In genomic region chr5:160011471-160011870, GRCh38 we compare ENCODE assay signal across 15 cellular contexts. TPM values are rescaled to one million over a fixed set of nuclear protein-coding genes. Genes with fewer than 3 reads are reported as not detected.
DNase-seq lines count a peak whose midpoint lies in the region; ATAC-seq and TF ChIP-seq lines count a peak whose summit lies in the region.
"Had no signal": no experiment of that assay in that cellular context is flagged by ENCODE, and none has a peak within 500 bp of the region (broad histone marks: within the 10 kb centered on the region; RNA-seq: fewer than 3 reads in every experiment).

No MANE protein-coding gene starts in this region.

- H3K4me3 Mint-ChIP-seq in activated naive CD4-positive, alpha-beta T cell treated with anti-CD3 and anti-CD28 coated beads, Interleukin-2, amount 50 U/mL, for 24 hours = peak overlapping the region; percentile 95
- no peak overlapping the region for H3K4me3 Mint-ChIP-seq in activated naive CD4-positive, alpha-beta T cell treated with anti-CD3 and anti-CD28 coated beads, Interleukin-2, amount 10 ng/mL, durations not matched to agents 7 days and 5 days
- H3K4me3 Mint-ChIP-seq in type B pancreatic cell = peak overlapping the region; percentile 98

- H4K20me1 ChIP-seq in PC-9 (ENCODE audit: insufficient read depth) (peaks cover 8% of the 10 kb centered on the region; the same call in 1 of the 2 replicates), hepatocyte (ENCODE audit: insufficient read depth, poor library complexity, severe bottlenecking) (no peaks in the 10 kb centered on the region)

- peaks cover 28% of the 10 kb centered on the region for H3K4me1 Mint-ChIP-seq in activated naive CD4-positive, alpha-beta T cell treated with anti-CD3 and anti-CD28 coated beads, Interleukin-2, amount 50 U/mL, for 24 hours
- peaks cover 26% of the 10 kb centered on the region for H3K4me1 Mint-ChIP-seq in activated naive CD4-positive, alpha-beta T cell treated with anti-CD3 and anti-CD28 coated beads, Interleukin-2, amount 10 ng/mL, durations not matched to agents 7 days and 5 days
- peaks cover 16% of the 10 kb centered on the region for H3K4me1 Mint-ChIP-seq in type B pancreatic cell (ENCODE audit: unreplicated experiment)

- no peak for TF ChIP-seq CTCF in PC-9 (conservative IDR thresholded peaks at IDR 0.05)
- no peak for TF ChIP-seq CTCF in hepatocyte (IDR thresholded peaks at IDR 0.05; ENCODE audit: poor library complexity)
- no peak for TF ChIP-seq CTCF in type B pancreatic cell (conservative IDR thresholded peaks at IDR 0.05)

- peak overlapping the region; percentile 99 for H3K4me2 ChIP-seq in PC-9
- peak overlapping the region; percentile 97 for H3K4me2 ChIP-seq in hepatocyte

- peaks cover 35% of the 10 kb centered on the region for H3K79me2 ChIP-seq in PC-9 (ENCODE audit: low read depth)
- peaks cover 54% of the 10 kb centered on the region for H3K79me2 ChIP-seq in hepatocyte

- peaks cover 6% of the 10 kb centered on the region for H3K36me3 Mint-ChIP-seq in activated naive CD4-positive, alpha-beta T cell treated with anti-CD3 and anti-CD28 coated beads, Interleukin-2, amount 50 U/mL, for 24 hours
- H3K36me3 Mint-ChIP-seq in activated naive CD4-positive, alpha-beta T cell treated with anti-CD3 and anti-CD28 coated beads, Interleukin-2, amount 10 ng/mL, durations not matched to agents 7 days and 5 days = peaks cover 15% of the 10 kb centered on the region
- peaks cover 4% of the 10 kb centered on the region for H3K36me3 Mint-ChIP-seq in type B pancreatic cell

- H3K36me3 ChIP-seq in PC-9 (ENCODE audit: low read depth) (0 out of 2 replicates have a peak, but pooled peaks cover 32% of the 10 kb centered on the region), hepatocyte (replicated peaks; ENCODE audit: insufficient read depth, low read depth) (no peaks in the 10 kb centered on the region)

- DNase-seq in activated naive CD4-positive, alpha-beta T cell treated with anti-CD3 and anti-CD28 coated beads, Interleukin-2, amount 10 ng/mL, durations not matched to agents 7 days and 5 days = no peak
- DNase-seq in PC-9 = peak in 1 of 2 experiments; percentile 35
- DNase-seq in hepatocyte (ENCODE audit: low spot score) = no peak
- DNase-seq in type B pancreatic cell (ENCODE audit: extremely low spot score, unreplicated experiment) = no peak
- no peak for DNase-seq in HuH-7.5 (ENCODE audit: low spot score)
- no peak for DNase-seq in NCI-H345 (lab: John Stamatoyannopoulos, UW)
- DNase-seq: effector CD4-positive, alpha-beta T cell; KBM-7; NCI-H1436; NCI-H226; stomach had no signal

- no peak for ATAC-seq in GM21737 (IDR thresholded peaks at IDR 0.05; ENCODE audit: unreplicated experiment)
- ATAC-seq: activated naive CD4-positive, alpha-beta T cell treated with anti-CD3 and anti-CD28 coated beads, Interleukin-2, amount 50 U/mL, for 72 hours had no signal

- H3F3A ChIP-seq in PC-9 (ENCODE audit: insufficient read depth, low read depth) = peaks cover 3% of the 10 kb centered on the region; the same call in 1 of the 2 replicates

- H3K27ac ChIP-seq in PC-9 (no peak overlapping the region), hepatocyte (no peak overlapping the region)
- H3K27ac ChIP-seq: stomach, VCaP had no signal

- intact Hi-C loops in PC-9 (cut with micrococcal nuclease; ENCODE audit: unreplicated experiment) = no loop called here

- H3K4me3 ChIP-seq in PC-9 = no peak overlapping the region
- no peak overlapping the region for H3K4me3 ChIP-seq in hepatocyte

- H2AFZ ChIP-seq in PC-9 (no peak overlapping the region), hepatocyte (no peak overlapping the region)

- H3K9me2 ChIP-seq in PC-9 (ENCODE audit: insufficient read depth) (no peaks in the 10 kb centered on the region), hepatocyte (replicated peaks; ENCODE audit: insufficient read depth) (no peaks in the 10 kb centered on the region)

- no peaks in the 10 kb centered on the region for H3K9me3 ChIP-seq in PC-9 (ENCODE audit: insufficient read depth, low read depth)
- H3K9me3 ChIP-seq in hepatocyte (ENCODE audit: low read depth) = no peaks in the 10 kb centered on the region
- H3K9me3 ChIP-seq: stomach had no signal

- no TSS peak for BruUV-seq in PC-9 (replicated peaks; lab: Mats Ljungman, UMichigan)

- H3K4me1 ChIP-seq in PC-9 (replicated peaks; ENCODE audit: insufficient read depth) = peaks cover 21% of the 10 kb centered on the region
- H3K4me1 ChIP-seq in hepatocyte (ENCODE audit: insufficient read depth) = peaks cover 19% of the 10 kb centered on the region

- CTCF ChIA-PET in activated naive CD4-positive, alpha-beta T cell treated with anti-CD3 and anti-CD28 coated beads, Interleukin-2, amount 10 ng/mL, durations not matched to agents 7 days and 5 days (lab: Charles Lee) = no interaction called here
- CTCF ChIA-PET in PC-9 (lab: Charles Lee) = no interaction called here

- no peak overlapping the region for H3K27ac Mint-ChIP-seq in activated naive CD4-positive, alpha-beta T cell treated with anti-CD3 and anti-CD28 coated beads, Interleukin-2, amount 50 U/mL, for 24 hours
- no peak overlapping the region for H3K27ac Mint-ChIP-seq in activated naive CD4-positive, alpha-beta T cell treated with anti-CD3 and anti-CD28 coated beads, Interleukin-2, amount 10 ng/mL, durations not matched to agents 7 days and 5 days
- peak overlapping the region; percentile 16 for H3K27ac Mint-ChIP-seq in type B pancreatic cell

- POLR2A ChIA-PET in PC-9 (lab: Charles Lee; ENCODE audit: unreplicated experiment) = no interaction called here

- H3K27me3 ChIP-seq in PC-9 (ENCODE audit: insufficient read depth, low read depth) = no peaks in the 10 kb centered on the region
- no peaks in the 10 kb centered on the region for H3K27me3 ChIP-seq in hepatocyte
- H3K27me3 ChIP-seq: stomach had no signal

- H3K27me3 Mint-ChIP-seq in activated naive CD4-positive, alpha-beta T cell treated with anti-CD3 and anti-CD28 coated beads, Interleukin-2, amount 50 U/mL, for 24 hours = no peaks in the 10 kb centered on the region
- no peaks in the 10 kb centered on the region for H3K27me3 Mint-ChIP-seq in activated naive CD4-positive, alpha-beta T cell treated with anti-CD3 and anti-CD28 coated beads, Interleukin-2, amount 10 ng/mL, durations not matched to agents 7 days and 5 days
- H3K27me3 Mint-ChIP-seq in type B pancreatic cell = no peaks in the 10 kb centered on the region

- no peaks in the 10 kb centered on the region for H3K9me3 Mint-ChIP-seq in activated naive CD4-positive, alpha-beta T cell treated with anti-CD3 and anti-CD28 coated beads, Interleukin-2, amount 50 U/mL, for 24 hours
- H3K9me3 Mint-ChIP-seq in activated naive CD4-positive, alpha-beta T cell treated with anti-CD3 and anti-CD28 coated beads, Interleukin-2, amount 10 ng/mL, durations not matched to agents 7 days and 5 days = no peaks in the 10 kb centered on the region
- H3K9me3 Mint-ChIP-seq in type B pancreatic cell = no peaks in the 10 kb centered on the region
- H3K9me3 Mint-ChIP-seq: activated naive CD4-positive, alpha-beta T cell treated with anti-CD3 and anti-CD28 coated beads, Interleukin-2, amount 50 U/mL, for 72 hours had no signal

RNA-seq across cellular contexts. Expression of gene TTC1, which starts 2.5 kb away (rescaled TPM):
- total RNA-seq in PC-9 (2021) (54.8 and 68.5 TPM in 2 replicates), hepatocyte (41.8 and 46.9 TPM in 2 replicates), type B pancreatic cell (ENCODE audit: low replicate concordance) (34.6 and 43.1 TPM in 2 replicates)
- polyA plus RNA-seq in hepatocyte = 50.2 and 57.3 TPM in 2 replicates
